In genomic region chr9:105881654-105882349, GRCh38 we compare ENCODE assay signal across 8 cellular contexts.
DNase-seq lines count a peak whose midpoint lies in the region; ATAC-seq and TF ChIP-seq lines count a peak whose summit lies in the region.

No MANE protein-coding gene starts in this region.

- H3K27ac ChIP-seq in PC-3 (ENCODE audit: low read length) = no peak overlapping the region
- no peak overlapping the region for H3K27ac ChIP-seq in upper lobe of left lung

- no peak overlapping the region for H3K27ac Mint-ChIP-seq in osteocyte (ENCODE audit: unreplicated experiment)

- TF ChIP-seq POLR2A in upper lobe of left lung (IDR thresholded peaks at IDR 0.05) = no peak

- no peaks in the 10 kb centered on the region for H3F3A ChIP-seq in PC-3 (ENCODE audit: low read length, unreplicated experiment)

- H3K4me1 ChIP-seq in PC-3 (ENCODE audit: insufficient read depth, low read length) (no peaks in the 10 kb centered on the region), upper lobe of left lung (no peaks in the 10 kb centered on the region)

- H3K9me3 ChIP-seq in PC-3 (ENCODE audit: low read length) = no peaks in the 10 kb centered on the region
- no peaks in the 10 kb centered on the region for H3K9me3 ChIP-seq in upper lobe of left lung

- H3K9me3 Mint-ChIP-seq in activated T-cell treated with anti-CD3 and anti-CD28 coated beads, Interleukin-2, amount 50 U/mL, for 4 hours = no peaks in the 10 kb centered on the region
- H3K9me3 Mint-ChIP-seq in osteocyte (ENCODE audit: unreplicated experiment) = no peaks in the 10 kb centered on the region

- POLR2A ChIA-PET in PC-3 (lab: Charles Lee; ENCODE audit: unreplicated experiment) = no interaction called here

- ATAC-seq in GM19455 (IDR thresholded peaks at IDR 0.05; ENCODE audit: unreplicated experiment) (peak; percentile 54), PC-3 (peak; percentile 59; the same call in 1 of the 2 replicates), upper lobe of left lung (ENCODE audit: low FRiP score in 2 of 2) (peak in 1 of 2 donors; percentile 67)
- ATAC-seq in activated T-cell treated with anti-CD3 and anti-CD28 coated beads, Interleukin-2, amount 50 U/mL, for 4 hours = peak in 1 of 2 donors; percentile 59

- CTCF ChIA-PET in PC-3 (lab: Charles Lee) = interaction anchor here (0.6 to 0.8 kb wide), 4 partner anchors 14 to 40 kb away, joined by 3 to 4 read pairs (median 3); no protein-coding TSS in a partner anchor

- H3K27me3 ChIP-seq in PC-3 (ENCODE audit: low read length) (no peaks in the 10 kb centered on the region), upper lobe of left lung (no peaks in the 10 kb centered on the region)

- H3K9ac ChIP-seq in PC-3 (ENCODE audit: low read length) = no peak overlapping the region

- H3K4me3 ChIP-seq in PC-3 (ENCODE audit: low read length) (no peak overlapping the region), fibroblast of the aortic adventitia (ENCODE audit: low read depth, low read length) (no peak overlapping the region), upper lobe of left lung (no peak overlapping the region)

- no peak overlapping the region for H2AFZ ChIP-seq in PC-3 (ENCODE audit: low read length)

- H3K36me3 Mint-ChIP-seq in activated T-cell treated with anti-CD3 and anti-CD28 coated beads, Interleukin-2, amount 50 U/mL, for 4 hours (ENCODE audit: insufficient read depth) = no peaks in the 10 kb centered on the region
- no peaks in the 10 kb centered on the region for H3K36me3 Mint-ChIP-seq in osteocyte (ENCODE audit: unreplicated experiment)

- DNase-seq in COR-L47 (lab: John Stamatoyannopoulos, UW) (peak; percentile 71), HUDEP-2 (lab: John Stamatoyannopoulos, UW; ENCODE audit: unreplicated experiment in 76 of 76) (peak in 51 of 76 experiments; percentile 1 to 63 (median 23)), PC-3 (peak; percentile 79), fibroblast of the aortic adventitia (ENCODE audit: low read depth) (peak; percentile 51), osteocyte (ENCODE audit: extremely low spot score, unreplicated experiment) (no peak), upper lobe of left lung (peak in 1 of 2 donors; percentile 42)
- peak; percentile 45 for DNase-seq in activated T-cell treated with anti-CD3 and anti-CD28 coated beads, Interleukin-2, amount 50 U/mL, for 4 hours

- no peaks in the 10 kb centered on the region for H3K36me3 ChIP-seq in PC-3 (ENCODE audit: low read depth, low read length)
- no peaks in the 10 kb centered on the region for H3K36me3 ChIP-seq in upper lobe of left lung

- no peak for TF ChIP-seq EP300 in upper lobe of left lung (IDR thresholded peaks at IDR 0.05)

- H3K4me3 Mint-ChIP-seq in activated T-cell treated with anti-CD3 and anti-CD28 coated beads, Interleukin-2, amount 50 U/mL, for 4 hours = no peak overlapping the region
- H3K4me3 Mint-ChIP-seq in osteocyte (ENCODE audit: unreplicated experiment) = no peak overlapping the region

- H3K79me2 ChIP-seq in PC-3 (ENCODE audit: low read length) = no peaks in the 10 kb centered on the region

- peaks cover 5% of the 10 kb centered on the region for H3K27me3 Mint-ChIP-seq in activated T-cell treated with anti-CD3 and anti-CD28 coated beads, Interleukin-2, amount 50 U/mL, for 4 hours (ENCODE audit: low read depth)
- peaks cover 11% of the 10 kb centered on the region for H3K27me3 Mint-ChIP-seq in osteocyte (ENCODE audit: unreplicated experiment)

- no peaks in the 10 kb centered on the region for H4K20me1 ChIP-seq in PC-3 (ENCODE audit: low read length)

- TF ChIP-seq CTCF in PC-3 (conservative IDR thresholded peaks at IDR 0.05; ENCODE audit: low read depth, low read length) (peak; percentile 83), fibroblast of the aortic adventitia (IDR thresholded peaks at IDR 0.05; ENCODE audit: insufficient read depth, low read length) (peak; percentile 82), osteocyte (IDR thresholded peaks at IDR 0.05) (peak; percentile 95), upper lobe of left lung (IDR thresholded peaks at IDR 0.05) (peak; percentile 19 to 68 (median 62))

- H3K4me1 Mint-ChIP-seq in activated T-cell treated with anti-CD3 and anti-CD28 coated beads, Interleukin-2, amount 50 U/mL, for 4 hours (ENCODE audit: low read depth) = peaks cover 2% of the 10 kb centered on the region
- peaks cover 1% of the 10 kb centered on the region for H3K4me1 Mint-ChIP-seq in osteocyte (ENCODE audit: unreplicated experiment)

- no TSS peak for BruUV-seq in PC-3 (replicated peaks; lab: Mats Ljungman, UMichigan)

- 36 to 40% methylated on average over 10 of the region's 10 CpGs for WGBS in upper lobe of left lung, 2 donors

- no peak overlapping the region for H3K4me2 ChIP-seq in PC-3 (ENCODE audit: low read length)

- intact Hi-C loops in PC-3 (cut with micrococcal nuclease) = loop anchor here (1.0 kb wide), 1 partner anchor 40 kb away; no protein-coding TSS in a partner anchor

- no peaks in the 10 kb centered on the region for H3K9me2 ChIP-seq in PC-3 (replicated peaks; ENCODE audit: low read length)
